ENCODE assay signal across 8 cellular contexts in genomic region chr1:63367218-63368103, GRCh38. TPM values are rescaled to one million over a fixed set of nuclear protein-coding genes. Genes with fewer than 3 reads are reported as not detected.
DNase-seq lines count a peak whose midpoint lies in the region; ATAC-seq and TF ChIP-seq lines count a peak whose summit lies in the region.

ALG6 (plus strand) TSS chr1:63367627; CDS start chr1:63370978, 3,351 bp downstream.

- no peaks in the 10 kb centered on the region for H3K9me3 ChIP-seq in BLaER1 treated with 17β-estradiol and CSF1 and Interleukin-3, amounts not matched to agents 10 nM and 100 nM (replicated peaks in 1 of 11)

- peaks cover 12% of the 10 kb centered on the region for H3K36me3 Mint-ChIP-seq in activated CD4-positive, alpha-beta T cell treated with anti-CD3 and anti-CD28 coated beads, Interleukin-2, amount 10 ng/mL, durations not matched to agents 24 days and 14 days (ENCODE audit: low read depth)

- peak within 1 kb of the TSS; percentile 84 to 93 (median 90) for H3K9ac ChIP-seq in BLaER1 treated with 17β-estradiol and CSF1 and Interleukin-3, amounts not matched to agents 10 nM and 100 nM

- intact Hi-C loops in activated CD4-positive, alpha-beta T cell treated with anti-CD3 and anti-CD28 coated beads, Interleukin-2, amount 10 ng/mL, durations not matched to agents 24 days and 14 days (cut with micrococcal nuclease): loop anchor here (1.0 to 10.0 kb wide), 4 partner anchors 156 to 933 kb away; partner anchors contain the start of genes EFCAB7, ITGB3BP, PGM1 and USP1
- intact Hi-C loops in left colon (cut with DNase I, micrococcal nuclease): no loop called here

- no peaks in the 10 kb centered on the region for H3K27me3 ChIP-seq in BLaER1 treated with 17β-estradiol and CSF1 and Interleukin-3, amounts not matched to agents 10 nM and 100 nM

- H4K20me1 ChIP-seq in BLaER1 treated with 17β-estradiol and CSF1 and Interleukin-3, amounts not matched to agents 10 nM and 100 nM: no peaks in the 10 kb centered on the region

- H3K4me1 Mint-ChIP-seq in activated CD4-positive, alpha-beta T cell treated with anti-CD3 and anti-CD28 coated beads, Interleukin-2, amount 10 ng/mL, durations not matched to agents 24 days and 14 days: peaks cover 15% of the 10 kb centered on the region

- peak within 1 kb of the TSS; percentile 75 to 90 (median 82) for H3K4me3 ChIP-seq in BLaER1 treated with 17β-estradiol and CSF1 and Interleukin-3, amounts not matched to agents 10 nM and 100 nM
- H3K4me3 ChIP-seq in coronary artery: peak within 1 kb of the TSS; percentile 82

- peaks cover 14% of the 10 kb centered on the region for H3K27me3 Mint-ChIP-seq in activated CD4-positive, alpha-beta T cell treated with anti-CD3 and anti-CD28 coated beads, Interleukin-2, amount 10 ng/mL, durations not matched to agents 24 days and 14 days

- peak within 1 kb of the TSS; percentile 72 to 98 (median 85) for H3K4me2 ChIP-seq in BLaER1 treated with 17β-estradiol and CSF1 and Interleukin-3, amounts not matched to agents 10 nM and 100 nM

- peak within 1 kb of the TSS; percentile 93 for H3K27ac Mint-ChIP-seq in activated CD4-positive, alpha-beta T cell treated with anti-CD3 and anti-CD28 coated beads, Interleukin-2, amount 10 ng/mL, durations not matched to agents 24 days and 14 days

- DNase-seq in NCI-H524 treated with DMSO at 0.1 percent for 48 hours (lab: John Stamatoyannopoulos, UW) (peak; percentile 58), coronary artery (ENCODE audit: low spot score) (peak; percentile 90), left colon (peak; percentile 91 to 95)
- peak; percentile 99 for DNase-seq in activated CD4-positive, alpha-beta T cell treated with anti-CD3 and anti-CD28 coated beads, Interleukin-2, amount 10 ng/mL, durations not matched to agents 24 days and 14 days
- DNase-seq in stimulated activated CD4-positive, alpha-beta T cell treated with anti-CD3 and anti-CD28 coated beads, Interleukin-1b, Interleukin-23, amount 100 ng/mL, for 4 hours (ENCODE audit: low read depth in 2 of 2): peak; percentile 79 to 93

- peak within 1 kb of the TSS; percentile 16 to 90 (median 87); a peak in 21 of 22 replicates for H3K27ac ChIP-seq in BLaER1 treated with 17β-estradiol and CSF1 and Interleukin-3, amounts not matched to agents 10 nM and 100 nM
- H3K27ac ChIP-seq in coronary artery: peak within 1 kb of the TSS; percentile 47 to 86

- peaks cover 11 to 22% (median 14%) of the 10 kb centered on the region in 11 experiments; a peak in 20 of 22 replicates for H3K36me3 ChIP-seq in BLaER1 treated with 17β-estradiol and CSF1 and Interleukin-3, amounts not matched to agents 10 nM and 100 nM

- peaks cover 13 to 18% (median 15%) of the 10 kb centered on the region in 10 experiments; a peak in 19 of 20 replicates for H3K4me1 ChIP-seq in BLaER1 treated with 17β-estradiol and CSF1 and Interleukin-3, amounts not matched to agents 10 nM and 100 nM

- H3K9me3 Mint-ChIP-seq in activated CD4-positive, alpha-beta T cell treated with anti-CD3 and anti-CD28 coated beads, Interleukin-2, amount 10 ng/mL, durations not matched to agents 24 days and 14 days: no peaks in the 10 kb centered on the region

- no peak for TF ChIP-seq CTCF in coronary artery (IDR thresholded peaks at IDR 0.05)

- ATAC-seq in GM19328 (IDR thresholded peaks at IDR 0.05; ENCODE audit: unreplicated experiment): peak; percentile 93
- peak; percentile 89 for ATAC-seq in HG03469 (IDR thresholded peaks at IDR 0.05; ENCODE audit: unreplicated experiment)
- peak; percentile 99 for ATAC-seq in left colon

- H3K4me3 Mint-ChIP-seq in activated CD4-positive, alpha-beta T cell treated with anti-CD3 and anti-CD28 coated beads, Interleukin-2, amount 10 ng/mL, durations not matched to agents 24 days and 14 days: peak within 1 kb of the TSS; percentile 99

RNA-seq across cellular contexts. Expression of gene ALG6, which starts in this region (rescaled TPM):
- total RNA-seq in activated CD4-positive, alpha-beta T cell treated with anti-CD3 and anti-CD28 coated beads, Interleukin-2, amount 10 ng/mL, durations not matched to agents 24 days and 14 days: 24.5 and 27.7 TPM in 2 replicates
- total RNA-seq in left colon: 10 to 100 TPM in 1 of 2 donors, 1 to 10 TPM in 1; 9.7 to 12.8 TPM

Comparison
In these comparisons a context has a peak if more than half of its experiments do, and no peak if none do; other contexts are left out.
1. Peak in every context shown above with its lines: DNase-seq, ATAC-seq, H3K4me3 ChIP-seq and H3K27ac ChIP-seq.